8 cellular contexts compared by ENCODE assay signal in the genomic region with DNA sequence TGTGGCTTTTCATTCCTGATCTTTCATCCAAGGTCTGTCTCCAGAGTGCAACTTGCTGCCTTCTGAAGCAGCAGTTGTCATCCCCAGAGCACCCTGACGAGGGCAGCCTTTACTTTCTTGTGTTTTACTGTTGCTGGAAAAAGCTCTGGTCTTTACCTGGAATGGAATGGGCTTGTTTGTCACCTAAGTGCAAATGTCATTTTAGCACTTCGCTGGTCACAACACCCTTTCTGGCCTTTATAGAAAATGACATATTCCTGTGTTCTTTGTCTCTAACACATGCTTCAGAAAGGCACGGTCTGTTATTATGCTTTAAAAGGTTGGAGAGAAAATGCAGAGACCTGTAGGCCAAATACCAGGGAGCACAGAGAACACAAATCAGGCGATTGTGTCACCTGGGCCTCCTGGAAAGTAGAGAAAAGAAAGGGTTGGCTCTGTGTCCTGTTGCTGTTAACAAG.
A peak's percentile ranks its signal among the peaks of the same experiment; 100 is the strongest.
DNase-seq lines count a peak whose midpoint lies in the region; ATAC-seq and TF ChIP-seq lines count a peak whose summit lies in the region.

No MANE protein-coding gene starts in this region.

- TF ChIP-seq CTCF in Peyer's patch (IDR thresholded peaks at IDR 0.05) (peak in 4 of 6 experiments; percentile 22 to 52 (median 46)), neural cell (IDR thresholded peaks at IDR 0.05; ENCODE audit: poor library complexity, severe bottlenecking) (peak; percentile 96), gastrocnemius medialis (IDR thresholded peaks at IDR 0.05 in 4 of 5, conservative IDR thresholded peaks at IDR 0.05 in 1 of 5) (peak in 2 of 5 experiments; percentile 30 to 39)

- no peaks in the 10 kb centered on the region for H3K27me3 Mint-ChIP-seq in activated T-helper 2 cell treated with anti-CD3 and anti-CD28 coated beads, Interferon-gamma antibody, Interleukin-2, Interleukin-4, amounts not matched to agents 10 μg/mL and 5 μg/mL and 100 μg/mL, durations not matched to agents 14 hours and 24 hours and 36 hours (ENCODE audit: low read depth)

- no peak overlapping the region for H3K4me2 ChIP-seq in neural cell (ENCODE audit: low read length)

- no peak overlapping the region for H3K4me3 ChIP-seq in Peyer's patch
- H3K4me3 ChIP-seq in neural cell (ENCODE audit: low read length) = no peak overlapping the region
- H3K4me3 ChIP-seq in gastrocnemius medialis = no peak overlapping the region

- peak; percentile 87 for TF ChIP-seq EP300 in neural cell (conservative IDR thresholded peaks at IDR 0.05; ENCODE audit: poor library complexity, severe bottlenecking)

- no peak overlapping the region for H2AFZ ChIP-seq in neural cell (ENCODE audit: low read depth, low read length)

- no peaks in the 10 kb centered on the region for H3K4me1 Mint-ChIP-seq in activated T-helper 2 cell treated with anti-CD3 and anti-CD28 coated beads, Interferon-gamma antibody, Interleukin-2, Interleukin-4, amounts not matched to agents 10 μg/mL and 5 μg/mL and 100 μg/mL, durations not matched to agents 14 hours and 24 hours and 36 hours (ENCODE audit: low read depth)

- no peaks in the 10 kb centered on the region for H4K20me1 ChIP-seq in neural cell (ENCODE audit: insufficient read depth)

- in situ Hi-C loops in gastrocnemius medialis (cut with MboI; ENCODE audit: low sequenced_read_pairs in 4 of 4) = no loop called here

- H3K9me2 ChIP-seq in neural cell (ENCODE audit: insufficient read depth, low read length) = no peaks in the 10 kb centered on the region

- no peaks in the 10 kb centered on the region for H3K9me3 Mint-ChIP-seq in activated T-helper 2 cell treated with anti-CD3 and anti-CD28 coated beads, Interferon-gamma antibody, Interleukin-2, Interleukin-4, amounts not matched to agents 10 μg/mL and 5 μg/mL and 100 μg/mL, durations not matched to agents 14 hours and 24 hours and 36 hours

- TF ChIP-seq POLR2A in Peyer's patch (IDR thresholded peaks at IDR 0.05) = no peak
- no peak for TF ChIP-seq POLR2A in gastrocnemius medialis (IDR thresholded peaks at IDR 0.05)

- no peak overlapping the region for H3K9ac ChIP-seq in neural cell (ENCODE audit: low read length)

- DNase-seq in NCI-H2171 treated with DMSO at 0.1 percent for 48 hours (lab: John Stamatoyannopoulos, UW) = peak; percentile 5
- DNase-seq in NCI-H2171 (lab: John Stamatoyannopoulos, UW) = no peak
- no peak for DNase-seq in Peyer's patch
- no peak for DNase-seq in gastrocnemius medialis
- DNase-seq in activated T-helper 2 cell treated with anti-CD3 and anti-CD28 coated beads, Interferon-gamma antibody, Interleukin-2, Interleukin-4, amounts not matched to agents 10 μg/mL and 5 μg/mL and 100 μg/mL, durations not matched to agents 14 hours and 24 hours and 36 hours (ENCODE audit: low spot score) = no peak

- H3K9me3 ChIP-seq in Peyer's patch (no peaks in the 10 kb centered on the region), neural cell (ENCODE audit: low read length) (no peaks in the 10 kb centered on the region), gastrocnemius medialis (no peaks in the 10 kb centered on the region)

- intact Hi-C loops in gastrocnemius medialis (cut with DNase I; ENCODE audit: low total_unique reads) = no loop called here
- intact Hi-C loops in activated T-helper 2 cell treated with anti-CD3 and anti-CD28 coated beads, Interferon-gamma antibody, Interleukin-2, Interleukin-4, amounts not matched to agents 10 μg/mL and 5 μg/mL and 100 μg/mL, durations not matched to agents 14 hours and 24 hours and 36 hours (cut with micrococcal nuclease) = no loop called here

- H3K36me3 Mint-ChIP-seq in activated T-helper 2 cell treated with anti-CD3 and anti-CD28 coated beads, Interferon-gamma antibody, Interleukin-2, Interleukin-4, amounts not matched to agents 10 μg/mL and 5 μg/mL and 100 μg/mL, durations not matched to agents 14 hours and 24 hours and 36 hours (ENCODE audit: low read depth) = no peaks in the 10 kb centered on the region

- H3K4me3 Mint-ChIP-seq in activated T-helper 2 cell treated with anti-CD3 and anti-CD28 coated beads, Interferon-gamma antibody, Interleukin-2, Interleukin-4, amounts not matched to agents 10 μg/mL and 5 μg/mL and 100 μg/mL, durations not matched to agents 14 hours and 24 hours and 36 hours (ENCODE audit: low read depth) = no peak overlapping the region

- no peaks in the 10 kb centered on the region for H3K27me3 ChIP-seq in Peyer's patch
- no peaks in the 10 kb centered on the region for H3K27me3 ChIP-seq in neural cell (ENCODE audit: insufficient read depth, low read depth, low read length)
- no peaks in the 10 kb centered on the region for H3K27me3 ChIP-seq in gastrocnemius medialis

- peak; percentile 98 for TF ChIP-seq RAD21 in neural cell (conservative IDR thresholded peaks at IDR 0.05)

- H3K27ac Mint-ChIP-seq in activated T-helper 2 cell treated with anti-CD3 and anti-CD28 coated beads, Interferon-gamma antibody, Interleukin-2, Interleukin-4, amounts not matched to agents 10 μg/mL and 5 μg/mL and 100 μg/mL, durations not matched to agents 14 hours and 24 hours and 36 hours = no peak overlapping the region

- H3F3A ChIP-seq in neural cell (ENCODE audit: insufficient read depth, low read length, poor library complexity, severe bottlenecking) = no peaks in the 10 kb centered on the region

- H3K4me1 ChIP-seq in Peyer's patch = no peaks in the 10 kb centered on the region
- H3K4me1 ChIP-seq in gastrocnemius medialis = no peaks in the 10 kb centered on the region

- H3K36me3 ChIP-seq in Peyer's patch (no peaks in the 10 kb centered on the region), neural cell (ENCODE audit: insufficient read depth, low read length) (no peaks in the 10 kb centered on the region), gastrocnemius medialis (no peaks in the 10 kb centered on the region)

- no peak overlapping the region for H3K27ac ChIP-seq in Peyer's patch
- H3K27ac ChIP-seq in neural cell (ENCODE audit: low read length) = peak overlapping the region; percentile 46
- no peak overlapping the region for H3K27ac ChIP-seq in gastrocnemius medialis

- no peaks in the 10 kb centered on the region for H3K79me2 ChIP-seq in neural cell (replicated peaks; ENCODE audit: insufficient read depth, low read length)

- peak; percentile 62 for ATAC-seq in HG03342 (IDR thresholded peaks at IDR 0.05; ENCODE audit: unreplicated experiment)
- peak; percentile 53 for ATAC-seq in esophagus mucosa
- no peak for ATAC-seq in gastrocnemius medialis

TF ChIP-seq in neural cell, 6 proteins besides CTCF, POLR2A, EP300 and RAD21:
- TF ChIP-seq, protein P1, sequence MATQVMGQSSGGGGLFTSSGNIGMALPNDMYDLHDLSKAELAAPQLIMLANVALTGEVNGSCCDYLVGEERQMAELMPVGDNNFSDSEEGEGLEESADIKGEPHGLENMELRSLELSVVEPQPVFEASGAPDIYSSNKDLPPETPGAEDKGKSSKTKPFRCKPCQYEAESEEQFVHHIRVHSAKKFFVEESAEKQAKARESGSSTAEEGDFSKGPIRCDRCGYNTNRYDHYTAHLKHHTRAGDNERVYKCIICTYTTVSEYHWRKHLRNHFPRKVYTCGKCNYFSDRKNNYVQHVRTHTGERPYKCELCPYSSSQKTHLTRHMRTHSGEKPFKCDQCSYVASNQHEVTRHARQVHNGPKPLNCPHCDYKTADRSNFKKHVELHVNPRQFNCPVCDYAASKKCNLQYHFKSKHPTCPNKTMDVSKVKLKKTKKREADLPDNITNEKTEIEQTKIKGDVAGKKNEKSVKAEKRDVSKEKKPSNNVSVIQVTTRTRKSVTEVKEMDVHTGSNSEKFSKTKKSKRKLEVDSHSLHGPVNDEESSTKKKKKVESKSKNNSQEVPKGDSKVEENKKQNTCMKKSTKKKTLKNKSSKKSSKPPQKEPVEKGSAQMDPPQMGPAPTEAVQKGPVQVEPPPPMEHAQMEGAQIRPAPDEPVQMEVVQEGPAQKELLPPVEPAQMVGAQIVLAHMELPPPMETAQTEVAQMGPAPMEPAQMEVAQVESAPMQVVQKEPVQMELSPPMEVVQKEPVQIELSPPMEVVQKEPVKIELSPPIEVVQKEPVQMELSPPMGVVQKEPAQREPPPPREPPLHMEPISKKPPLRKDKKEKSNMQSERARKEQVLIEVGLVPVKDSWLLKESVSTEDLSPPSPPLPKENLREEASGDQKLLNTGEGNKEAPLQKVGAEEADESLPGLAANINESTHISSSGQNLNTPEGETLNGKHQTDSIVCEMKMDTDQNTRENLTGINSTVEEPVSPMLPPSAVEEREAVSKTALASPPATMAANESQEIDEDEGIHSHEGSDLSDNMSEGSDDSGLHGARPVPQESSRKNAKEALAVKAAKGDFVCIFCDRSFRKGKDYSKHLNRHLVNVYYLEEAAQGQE (IDR thresholded peaks at IDR 0.05; ENCODE audit: borderline replicate concordance) = peak; percentile 30
- no peak for TF ChIP-seq EZH2 (IDR thresholded peaks at IDR 0.05; ENCODE audit: borderline replicate concordance, insufficient read depth, low read length, poor library complexity, severe bottlenecking)
- TF ChIP-seq SMC3 (conservative IDR thresholded peaks at IDR 0.05; ENCODE audit: poor library complexity) = peak; percentile 94
- TF ChIP-seq TAF1 (IDR thresholded peaks at IDR 0.05; ENCODE audit: low read depth) = peak; percentile 19
- TF ChIP-seq POLR2AphosphoS5 (IDR thresholded peaks at IDR 0.05) = peak; percentile 78
- no peak for TF ChIP-seq MXI1 (conservative IDR thresholded peaks at IDR 0.05; ENCODE audit: poor library complexity, severe bottlenecking)

Comparison
In these comparisons a context has a peak if more than half of its experiments do, and no peak if none do; other contexts are left out.
1. ATAC-seq: peak in HG03342 (single experiment) and esophagus mucosa (single experiment); none in gastrocnemius medialis (0 of 2).